1 cellular context compared by ENCODE assay signal in the genomic region with DNA sequence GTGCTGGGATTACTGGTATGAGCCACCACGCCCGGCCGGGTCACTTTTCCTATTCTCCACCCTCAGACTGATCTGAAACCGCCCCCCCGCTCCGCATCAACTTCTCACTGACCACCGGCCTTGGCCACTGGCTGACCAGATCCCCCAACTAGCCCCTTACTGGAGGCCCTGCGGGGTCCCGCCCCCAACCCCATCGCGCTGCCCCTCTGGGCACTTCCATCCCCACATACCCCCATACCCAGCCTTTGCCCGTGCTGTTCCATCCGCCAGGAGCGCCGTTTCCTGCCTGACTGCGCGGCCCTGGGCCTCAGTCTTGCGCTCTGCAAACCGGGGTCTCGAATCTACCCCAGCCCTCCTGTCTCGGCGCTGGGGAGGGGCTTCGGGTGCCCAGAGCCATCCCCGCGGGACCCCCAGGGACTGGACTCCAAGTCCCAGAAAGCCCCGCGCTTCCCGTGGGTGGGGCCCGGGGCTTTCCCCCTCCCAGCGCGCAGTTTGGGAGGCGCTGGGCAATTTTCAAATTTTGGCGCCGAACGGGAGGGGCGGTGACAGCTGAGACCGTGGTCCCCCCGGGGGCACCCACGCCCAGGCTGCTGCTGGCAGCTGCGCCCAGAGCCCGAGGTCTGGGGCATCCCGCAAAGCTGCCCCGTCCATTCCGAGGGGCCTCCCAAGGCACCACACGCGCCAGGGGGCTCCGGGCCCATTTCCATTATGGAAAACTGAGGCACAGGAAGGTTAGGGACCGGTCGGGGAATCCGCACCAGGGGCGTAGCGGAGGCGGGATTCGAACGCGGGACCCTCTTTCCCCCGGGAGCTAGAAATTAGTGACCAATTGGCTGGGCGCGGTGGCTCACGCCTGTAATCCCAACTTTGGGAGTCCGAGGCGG.
TF ChIP-seq lines count a peak whose summit lies in the region.

No MANE protein-coding gene starts in this region.

TF ChIP-seq in GM12878, 131 proteins besides CTCF, POLR2A, EP300 and RAD21 (continued from another document):
- TF ChIP-seq, protein P1, sequence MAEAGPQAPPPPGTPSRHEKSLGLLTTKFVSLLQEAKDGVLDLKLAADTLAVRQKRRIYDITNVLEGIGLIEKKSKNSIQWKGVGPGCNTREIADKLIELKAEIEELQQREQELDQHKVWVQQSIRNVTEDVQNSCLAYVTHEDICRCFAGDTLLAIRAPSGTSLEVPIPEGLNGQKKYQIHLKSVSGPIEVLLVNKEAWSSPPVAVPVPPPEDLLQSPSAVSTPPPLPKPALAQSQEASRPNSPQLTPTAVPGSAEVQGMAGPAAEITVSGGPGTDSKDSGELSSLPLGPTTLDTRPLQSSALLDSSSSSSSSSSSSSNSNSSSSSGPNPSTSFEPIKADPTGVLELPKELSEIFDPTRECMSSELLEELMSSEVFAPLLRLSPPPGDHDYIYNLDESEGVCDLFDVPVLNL (IDR thresholded peaks at IDR 0.05; ENCODE audit: low read depth, low read length), result peak; percentile 84
- TF ChIP-seq, protein P2, sequence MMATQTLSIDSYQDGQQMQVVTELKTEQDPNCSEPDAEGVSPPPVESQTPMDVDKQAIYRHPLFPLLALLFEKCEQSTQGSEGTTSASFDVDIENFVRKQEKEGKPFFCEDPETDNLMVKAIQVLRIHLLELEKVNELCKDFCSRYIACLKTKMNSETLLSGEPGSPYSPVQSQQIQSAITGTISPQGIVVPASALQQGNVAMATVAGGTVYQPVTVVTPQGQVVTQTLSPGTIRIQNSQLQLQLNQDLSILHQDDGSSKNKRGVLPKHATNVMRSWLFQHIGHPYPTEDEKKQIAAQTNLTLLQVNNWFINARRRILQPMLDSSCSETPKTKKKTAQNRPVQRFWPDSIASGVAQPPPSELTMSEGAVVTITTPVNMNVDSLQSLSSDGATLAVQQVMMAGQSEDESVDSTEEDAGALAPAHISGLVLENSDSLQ (IDR thresholded peaks at IDR 0.05), result no peak
- TF ChIP-seq YBX1 (IDR thresholded peaks at IDR 0.05) (no peak), STAT1 (conservative IDR thresholded peaks at IDR 0.05) (0 out of 2 replicates have a peak, but pooled peaks have one; percentile 35), CHD2 (IDR thresholded peaks at IDR 0.05; ENCODE audit: borderline replicate concordance, low read depth, low read length) (peak; percentile 58), LARP7 (IDR thresholded peaks at IDR 0.05) (peak; percentile 68; the same call in 1 of the 2 replicates), MTA2 (IDR thresholded peaks at IDR 0.05; ENCODE audit: low read depth) (0 out of 2 replicates have a peak, but pooled peaks have one; percentile 11), NR2F1 (conservative IDR thresholded peaks at IDR 0.05) (no peak), IKZF2 (IDR thresholded peaks at IDR 0.05) (peak; percentile 28 to 35; a peak in 1 of 4 replicates), POLR2AphosphoS2 (IDR thresholded peaks at IDR 0.05; ENCODE audit: low read depth, low read length) (no peak), FOXM1 (IDR thresholded peaks at IDR 0.05; ENCODE audit: low read depth, low read length) (peak; percentile 69; the same call in 1 of the 2 replicates)
- TF ChIP-seq, protein P3, sequence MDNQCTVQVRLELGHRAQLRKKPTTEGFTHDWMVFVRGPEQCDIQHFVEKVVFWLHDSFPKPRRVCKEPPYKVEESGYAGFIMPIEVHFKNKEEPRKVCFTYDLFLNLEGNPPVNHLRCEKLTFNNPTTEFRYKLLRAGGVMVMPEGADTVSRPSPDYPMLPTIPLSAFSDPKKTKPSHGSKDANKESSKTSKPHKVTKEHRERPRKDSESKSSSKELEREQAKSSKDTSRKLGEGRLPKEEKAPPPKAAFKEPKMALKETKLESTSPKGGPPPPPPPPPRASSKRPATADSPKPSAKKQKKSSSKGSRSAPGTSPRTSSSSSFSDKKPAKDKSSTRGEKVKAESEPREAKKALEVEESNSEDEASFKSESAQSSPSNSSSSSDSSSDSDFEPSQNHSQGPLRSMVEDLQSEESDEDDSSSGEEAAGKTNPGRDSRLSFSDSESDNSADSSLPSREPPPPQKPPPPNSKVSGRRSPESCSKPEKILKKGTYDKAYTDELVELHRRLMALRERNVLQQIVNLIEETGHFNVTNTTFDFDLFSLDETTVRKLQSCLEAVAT (IDR thresholded peaks at IDR 0.05), result peak; percentile 32; the same call in 1 of the 2 replicates
- TF ChIP-seq, protein P4, sequence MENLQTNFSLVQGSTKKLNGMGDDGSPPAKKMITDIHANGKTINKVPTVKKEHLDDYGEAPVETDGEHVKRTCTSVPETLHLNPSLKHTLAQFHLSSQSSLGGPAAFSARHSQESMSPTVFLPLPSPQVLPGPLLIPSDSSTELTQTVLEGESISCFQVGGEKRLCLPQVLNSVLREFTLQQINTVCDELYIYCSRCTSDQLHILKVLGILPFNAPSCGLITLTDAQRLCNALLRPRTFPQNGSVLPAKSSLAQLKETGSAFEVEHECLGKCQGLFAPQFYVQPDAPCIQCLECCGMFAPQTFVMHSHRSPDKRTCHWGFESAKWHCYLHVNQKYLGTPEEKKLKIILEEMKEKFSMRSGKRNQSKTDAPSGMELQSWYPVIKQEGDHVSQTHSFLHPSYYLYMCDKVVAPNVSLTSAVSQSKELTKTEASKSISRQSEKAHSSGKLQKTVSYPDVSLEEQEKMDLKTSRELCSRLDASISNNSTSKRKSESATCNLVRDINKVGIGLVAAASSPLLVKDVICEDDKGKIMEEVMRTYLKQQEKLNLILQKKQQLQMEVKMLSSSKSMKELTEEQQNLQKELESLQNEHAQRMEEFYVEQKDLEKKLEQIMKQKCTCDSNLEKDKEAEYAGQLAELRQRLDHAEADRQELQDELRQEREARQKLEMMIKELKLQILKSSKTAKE (IDR thresholded peaks at IDR 0.05; ENCODE audit: low read depth, poor library complexity, severe bottlenecking), result no peak
- TF ChIP-seq, protein P5, sequence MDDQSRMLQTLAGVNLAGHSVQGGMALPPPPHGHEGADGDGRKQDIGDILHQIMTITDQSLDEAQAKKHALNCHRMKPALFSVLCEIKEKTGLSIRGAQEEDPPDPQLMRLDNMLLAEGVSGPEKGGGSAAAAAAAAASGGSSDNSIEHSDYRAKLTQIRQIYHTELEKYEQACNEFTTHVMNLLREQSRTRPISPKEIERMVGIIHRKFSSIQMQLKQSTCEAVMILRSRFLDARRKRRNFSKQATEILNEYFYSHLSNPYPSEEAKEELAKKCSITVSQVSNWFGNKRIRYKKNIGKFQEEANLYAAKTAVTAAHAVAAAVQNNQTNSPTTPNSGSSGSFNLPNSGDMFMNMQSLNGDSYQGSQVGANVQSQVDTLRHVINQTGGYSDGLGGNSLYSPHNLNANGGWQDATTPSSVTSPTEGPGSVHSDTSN (IDR thresholded peaks at IDR 0.05; ENCODE audit: insufficient replicate concordance, low read depth, low read length), result no peak
